Comparison of ENCODE assay signal across 14 cellular contexts in genomic region chr11:72760543-72761400, GRCh38.
DNase-seq lines count a peak whose midpoint lies in the region; ATAC-seq and TF ChIP-seq lines count a peak whose summit lies in the region.
"Had no signal": no experiment of that assay in that cellular context is flagged by ENCODE, and none has a peak within 500 bp of the region (broad histone marks: within the 10 kb centered on the region; RNA-seq: fewer than 3 reads in every experiment).

No MANE protein-coding gene starts in this region.

- no peak for TF ChIP-seq CTCF in fibroblast of mammary gland (conservative IDR thresholded peaks at IDR 0.05; ENCODE audit: control insufficient read depth, insufficient read depth, low read depth, low read length)

- no peak for ATAC-seq in GM21786 (IDR thresholded peaks at IDR 0.05; ENCODE audit: unreplicated experiment)
- ATAC-seq: foreskin keratinocyte; stimulated activated naive CD8-positive, alpha-beta T cell treated with anti-CD3 and anti-CD28 coated beads, Interleukin-15, amount 100 ng/mL, for 72 hours had no signal

- DNase-seq in EL: peak; percentile 54
- peak; percentile 56 for DNase-seq in OCI-M1 (lab: John Stamatoyannopoulos, UW)
- DNase-seq in fibroblast of mammary gland (ENCODE audit: low read depth): peak; percentile 73
- DNase-seq in non-pigmented ciliary epithelial cell (ENCODE audit: low read depth): peak; percentile 67
- DNase-seq in activated CD4-positive, alpha-beta T cell treated with anti-CD3 and anti-CD28 coated beads for 4 hours: no peak
- no peak for DNase-seq in NCI-H524 (lab: John Stamatoyannopoulos, UW)
- no peak for DNase-seq in GDM1 (lab: John Stamatoyannopoulos, UW)
- DNase-seq: activated CD4-positive, alpha-beta memory T cell treated with anti-CD3 and anti-CD28 coated beads for 36 hours; activated gamma-delta T cell; foreskin keratinocyte; H7; naive B cell; stimulated activated naive CD8-positive, alpha-beta T cell treated with anti-CD3 and anti-CD28 coated beads, Interleukin-15, amount 100 ng/mL, for 72 hours had no signal

- H3K4me3 ChIP-seq in fibroblast of mammary gland (ENCODE audit: control insufficient read depth, low read depth, low read length): no peak overlapping the region

Comparison
In these comparisons a context has a peak if more than half of its experiments do, and no peak if none do; other contexts are left out.
1. DNase-seq: peak in EL (single experiment), OCI-M1 (single experiment), fibroblast of mammary gland (single experiment) and non-pigmented ciliary epithelial cell (single experiment); none in activated CD4-positive, alpha-beta T cell treated with anti-CD3 and anti-CD28 coated beads for 4 hours (0 of 2), NCI-H524 (0 of 2) and GDM1 (single experiment).